22 cellular contexts compared by ENCODE assay signal in the genomic region with DNA sequence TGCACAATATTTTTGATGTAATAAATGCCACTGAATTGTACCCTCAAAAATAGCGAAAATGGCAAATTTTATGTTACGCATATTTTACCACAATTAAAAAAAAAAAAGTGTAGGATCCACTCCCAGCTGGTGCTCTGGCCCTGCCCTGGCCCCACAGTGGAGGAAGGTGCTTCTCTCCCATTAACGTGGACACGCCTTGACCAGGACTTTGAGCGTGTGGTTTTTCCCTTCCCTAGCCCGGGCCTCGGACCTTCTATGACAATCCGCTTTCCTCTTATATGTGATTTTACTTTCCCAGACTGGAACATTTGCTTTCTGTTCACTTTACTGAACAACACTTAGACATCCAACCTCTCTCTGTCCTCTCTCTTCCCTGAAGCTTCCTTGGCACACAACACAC. TPM values are rescaled to one million over a fixed set of nuclear protein-coding genes. Genes with fewer than 3 reads are reported as not detected.
DNase-seq lines count a peak whose midpoint lies in the region; ATAC-seq and TF ChIP-seq lines count a peak whose summit lies in the region.
"Had no signal": no experiment of that assay in that cellular context is flagged by ENCODE, and none has a peak within 500 bp of the region (broad histone marks: within the 10 kb centered on the region; RNA-seq: fewer than 3 reads in every experiment).

No MANE protein-coding gene starts in this region.

- H4K8ac ChIP-seq in mesendoderm (ENCODE audit: low read depth, low read length): no peak overlapping the region

- H3K4me1 ChIP-seq in mesendoderm (ENCODE audit: control insufficient read depth, low read depth, low read length) (no peaks in the 10 kb centered on the region), adrenal gland (replicated peaks in 1 of 2) (no peaks in the 10 kb centered on the region)

- no peak overlapping the region for H3K4ac ChIP-seq in mesendoderm (ENCODE audit: low read depth, low read length)

- no peak overlapping the region for H3K18ac ChIP-seq in mesendoderm (ENCODE audit: low read length)

- CTCF ChIA-PET in CD4-positive, alpha-beta T cell (lab: Charles Lee): no interaction called here

- no peak overlapping the region for H3K4me3 Mint-ChIP-seq in CD4-positive, alpha-beta T cell
- H3K4me3 Mint-ChIP-seq in activated T-helper 17 cell treated with anti-CD3 and anti-CD28 coated beads, Interleukin-2, amount 50 U/mL, for 72 hours: no peak overlapping the region
- no peak overlapping the region for H3K4me3 Mint-ChIP-seq in progenitor cell of endocrine pancreas (ENCODE audit: low read depth)
- no peak overlapping the region for H3K4me3 Mint-ChIP-seq in activated CD4-positive, alpha-beta T cell treated with anti-CD3 and anti-CD28 coated beads, Interleukin-2, amount 10 ng/mL, durations not matched to agents 24 days and 14 days
- H3K4me3 Mint-ChIP-seq: B cell; CD4-positive, alpha-beta memory T cell; HFFc6 had no signal

- H3K79me2 ChIP-seq in mesendoderm (ENCODE audit: control insufficient read depth, insufficient read depth, low read length): no peaks in the 10 kb centered on the region

- H4K5ac ChIP-seq in mesendoderm (ENCODE audit: low read length): no peak overlapping the region

- no peaks in the 10 kb centered on the region for H3K9me3 Mint-ChIP-seq in CD4-positive, alpha-beta T cell
- H3K9me3 Mint-ChIP-seq in activated T-helper 17 cell treated with anti-CD3 and anti-CD28 coated beads, Interleukin-2, amount 50 U/mL, for 72 hours: no peaks in the 10 kb centered on the region
- no peaks in the 10 kb centered on the region for H3K9me3 Mint-ChIP-seq in progenitor cell of endocrine pancreas (ENCODE audit: low read depth)
- no peaks in the 10 kb centered on the region for H3K9me3 Mint-ChIP-seq in activated CD4-positive, alpha-beta T cell treated with anti-CD3 and anti-CD28 coated beads, Interleukin-2, amount 10 ng/mL, durations not matched to agents 24 days and 14 days
- H3K9me3 Mint-ChIP-seq: HFFc6 had no signal

- intact Hi-C loops in CD4-positive, alpha-beta T cell (cut with DNase I, micrococcal nuclease): loop anchor here (10.0 kb wide), 2 partner anchors 144 to 474 kb away; no protein-coding TSS in a partner anchor
- intact Hi-C loops in activated CD4-positive, alpha-beta T cell treated with anti-CD3 and anti-CD28 coated beads, Interleukin-2, amount 10 ng/mL, durations not matched to agents 24 days and 14 days (cut with micrococcal nuclease): no loop called here
- intact Hi-C loops in adrenal gland (cut with DNase I): loop anchor here in 1 of 2 donors (10.0 kb wide), 2 partner anchors 144 to 584 kb away; no protein-coding TSS in a partner anchor

- no peak overlapping the region for H3K9ac ChIP-seq in mesendoderm (ENCODE audit: low read length)
- H3K9ac ChIP-seq: BLaER1 had no signal

- H2BK15ac ChIP-seq in mesendoderm (replicated peaks; ENCODE audit: low read depth): no peak overlapping the region

- H2AK5ac ChIP-seq in mesendoderm (ENCODE audit: low read length): no peak overlapping the region

- H3K36me3 ChIP-seq in mesendoderm (ENCODE audit: control insufficient read depth, insufficient read depth, low read length) (no peaks in the 10 kb centered on the region), adrenal gland (replicated peaks in 1 of 2) (no peaks in the 10 kb centered on the region)
- H3K36me3 ChIP-seq: BLaER1, HAP-1 had no signal

- H3K36me3 Mint-ChIP-seq in CD4-positive, alpha-beta T cell (ENCODE audit: low read depth): peaks cover 65% of the 10 kb centered on the region
- H3K36me3 Mint-ChIP-seq in activated T-helper 17 cell treated with anti-CD3 and anti-CD28 coated beads, Interleukin-2, amount 50 U/mL, for 72 hours (ENCODE audit: low read depth): peaks cover 26% of the 10 kb centered on the region
- peaks cover 1% of the 10 kb centered on the region for H3K36me3 Mint-ChIP-seq in progenitor cell of endocrine pancreas (ENCODE audit: insufficient read depth)
- no peaks in the 10 kb centered on the region for H3K36me3 Mint-ChIP-seq in activated CD4-positive, alpha-beta T cell treated with anti-CD3 and anti-CD28 coated beads, Interleukin-2, amount 10 ng/mL, durations not matched to agents 24 days and 14 days (ENCODE audit: low read depth)

- no peak overlapping the region for H2BK120ac ChIP-seq in mesendoderm (ENCODE audit: low read depth, low read length)

- H3K4me3 ChIP-seq in mesendoderm (ENCODE audit: low read length) (no peak overlapping the region), adrenal gland (no peak overlapping the region)
- H3K4me3 ChIP-seq: BLaER1, HAP-1 had no signal

- no peaks in the 10 kb centered on the region for H3K9me3 ChIP-seq in CD4-positive, alpha-beta T cell (ENCODE audit: control insufficient read depth, low read length)
- no peaks in the 10 kb centered on the region for H3K9me3 ChIP-seq in adrenal gland (replicated peaks in 1 of 3)
- H3K9me3 ChIP-seq: BLaER1, HAP-1 had no signal

- no peaks in the 10 kb centered on the region for H3K27me3 ChIP-seq in CD4-positive, alpha-beta T cell (ENCODE audit: control insufficient read depth, insufficient read depth, low read length)
- no peaks in the 10 kb centered on the region for H3K27me3 ChIP-seq in mesendoderm (ENCODE audit: insufficient read depth, low read length, poor library complexity)
- no peaks in the 10 kb centered on the region for H3K27me3 ChIP-seq in adrenal gland
- H3K27me3 ChIP-seq: BLaER1 had no signal

- no peak overlapping the region for H3K4me2 ChIP-seq in mesendoderm (ENCODE audit: low read length)
- H3K4me2 ChIP-seq: BLaER1 had no signal

- no peak overlapping the region for H3K56ac ChIP-seq in mesendoderm (ENCODE audit: low read length)

- POLR2A ChIA-PET in CD4-positive, alpha-beta T cell (lab: Charles Lee): interaction anchor here (1.5 kb wide), 1 partner anchor 28 kb away, joined by 7 read pairs; no protein-coding TSS in a partner anchor

- no CpG with 5 or more reads among the region's 8 CpGs for WGBS in mesendoderm (ENCODE audit: extremely low coverage, insufficient coverage, low lambda C conversion rate)
- 85 to 96% (median 90%) methylated on average over 8 of the region's 8 CpGs for WGBS in adrenal gland, 4 donors

- no peak for DNase-seq in CD4-positive, alpha-beta T cell
- DNase-seq in mesendoderm (no peak), progenitor cell of endocrine pancreas (ENCODE audit: low spot score, unreplicated experiment) (no peak), NCI-H1105 treated with DMSO at 0.1 percent for 48 hours (lab: John Stamatoyannopoulos, UW) (no peak), adrenal gland (no peak)
- DNase-seq in activated CD4-positive, alpha-beta T cell treated with anti-CD3 and anti-CD28 coated beads, Interleukin-2, amount 10 ng/mL, durations not matched to agents 24 days and 14 days: no peak
- DNase-seq: Calu3; CD4-positive, alpha-beta memory T cell; COR-L47; DMS53; DMS79 treated with DMSO at 0.1 percent for 48 hours; GF-D8; GOT3; HFFc6 had no signal

- H3K27me3 Mint-ChIP-seq in CD4-positive, alpha-beta T cell: no peaks in the 10 kb centered on the region
- no peaks in the 10 kb centered on the region for H3K27me3 Mint-ChIP-seq in activated T-helper 17 cell treated with anti-CD3 and anti-CD28 coated beads, Interleukin-2, amount 50 U/mL, for 72 hours
- no peaks in the 10 kb centered on the region for H3K27me3 Mint-ChIP-seq in progenitor cell of endocrine pancreas
- H3K27me3 Mint-ChIP-seq in activated CD4-positive, alpha-beta T cell treated with anti-CD3 and anti-CD28 coated beads, Interleukin-2, amount 10 ng/mL, durations not matched to agents 24 days and 14 days: no peaks in the 10 kb centered on the region
- H3K27me3 Mint-ChIP-seq: B cell; CD4-positive, alpha-beta memory T cell had no signal

- H3K23ac ChIP-seq in mesendoderm (ENCODE audit: low read length): peak overlapping the region; percentile 24

- H3K4me1 Mint-ChIP-seq in CD4-positive, alpha-beta T cell (ENCODE audit: low read depth): peaks cover 6% of the 10 kb centered on the region
- no peaks in the 10 kb centered on the region for H3K4me1 Mint-ChIP-seq in activated T-helper 17 cell treated with anti-CD3 and anti-CD28 coated beads, Interleukin-2, amount 50 U/mL, for 72 hours
- no peaks in the 10 kb centered on the region for H3K4me1 Mint-ChIP-seq in progenitor cell of endocrine pancreas (ENCODE audit: low read depth)
- no peaks in the 10 kb centered on the region for H3K4me1 Mint-ChIP-seq in activated CD4-positive, alpha-beta T cell treated with anti-CD3 and anti-CD28 coated beads, Interleukin-2, amount 10 ng/mL, durations not matched to agents 24 days and 14 days
- H3K4me1 Mint-ChIP-seq: B cell had no signal

- H3K27ac Mint-ChIP-seq in CD4-positive, alpha-beta T cell: peak overlapping the region; percentile 54
- peak overlapping the region; percentile 56 for H3K27ac Mint-ChIP-seq in activated T-helper 17 cell treated with anti-CD3 and anti-CD28 coated beads, Interleukin-2, amount 50 U/mL, for 72 hours
- H3K27ac Mint-ChIP-seq in progenitor cell of endocrine pancreas: peak overlapping the region; percentile 18
- no peak overlapping the region for H3K27ac Mint-ChIP-seq in activated CD4-positive, alpha-beta T cell treated with anti-CD3 and anti-CD28 coated beads, Interleukin-2, amount 10 ng/mL, durations not matched to agents 24 days and 14 days
- H3K27ac Mint-ChIP-seq: B cell, HFFc6 had no signal

- no peak for ATAC-seq in CD4-positive, alpha-beta T cell (ENCODE audit: poor library complexity)
- no peak for ATAC-seq in activated T-helper 17 cell treated with anti-CD3 and anti-CD28 coated beads, Interleukin-2, amount 50 U/mL, for 72 hours (replicated peaks)

- no peak for TF ChIP-seq CTCF in CD4-positive, alpha-beta T cell (IDR thresholded peaks at IDR 0.05)
- TF ChIP-seq CTCF in progenitor cell of endocrine pancreas (IDR thresholded peaks at IDR 0.05; ENCODE audit: unreplicated experiment): no peak
- no peak for TF ChIP-seq CTCF in adrenal gland (IDR thresholded peaks at IDR 0.05)

- no peak for TF ChIP-seq POLR2A in adrenal gland (IDR thresholded peaks at IDR 0.05)

- no peak overlapping the region for H2BK5ac ChIP-seq in mesendoderm (ENCODE audit: low read length)

- no peak overlapping the region for H3K27ac ChIP-seq in CD4-positive, alpha-beta T cell (ENCODE audit: low read depth, low read length)
- H3K27ac ChIP-seq in mesendoderm (ENCODE audit: low read depth, low read length): no peak overlapping the region
- no peak overlapping the region for H3K27ac ChIP-seq in adrenal gland
- H3K27ac ChIP-seq: BLaER1, C4-2B had no signal

- H3K79me1 ChIP-seq in mesendoderm (ENCODE audit: low read length): no peaks in the 10 kb centered on the region

RNA-seq across cellular contexts. Expression of a gene that starts 29.7 kb away (rescaled TPM):
- 1 to 10 TPM; 3.4 to 5.5 TPM for total RNA-seq in CD4-positive, alpha-beta T cell
- not detected for total RNA-seq in activated T-helper 17 cell treated with anti-CD3 and anti-CD28 coated beads, Interleukin-2, amount 50 U/mL, for 72 hours
- polyA plus RNA-seq in mesendoderm (2013, experiment 1 of 2): 0.08 TPM
- polyA plus RNA-seq in mesendoderm (2013, experiment 2 of 2): not detected
- total RNA-seq in progenitor cell of endocrine pancreas (not detected in 2 replicates), adrenal gland (not detected)
- not detected in 2 replicates for total RNA-seq in activated CD4-positive, alpha-beta T cell treated with anti-CD3 and anti-CD28 coated beads, Interleukin-2, amount 10 ng/mL, durations not matched to agents 24 days and 14 days
- under 1 TPM; 0.26 to 0.80 (median 0.64) TPM for polyA plus RNA-seq in adrenal gland
- total RNA-seq: Calu3, Daoy, G401, HFFc6 had no signal
- polyA plus RNA-seq: AG04450 had no signal

RNA-seq across cellular contexts. Expression of a gene that starts 47.6 kb away (rescaled TPM):
- total RNA-seq in CD4-positive, alpha-beta T cell: 10 to 100 TPM; 76.2 to 80.4 TPM
- total RNA-seq in activated T-helper 17 cell treated with anti-CD3 and anti-CD28 coated beads, Interleukin-2, amount 50 U/mL, for 72 hours: 100 to 1,000 TPM in 1 of 2 donors, 10 to 100 TPM in 1; 58.5 to 133 TPM
- 130 TPM for polyA plus RNA-seq in mesendoderm (2013, experiment 1 of 2)
- polyA plus RNA-seq in mesendoderm (2013, experiment 2 of 2): 129 TPM
- 103 and 110 TPM in 2 replicates for total RNA-seq in progenitor cell of endocrine pancreas
- 108 and 124 TPM in 2 replicates for total RNA-seq in activated CD4-positive, alpha-beta T cell treated with anti-CD3 and anti-CD28 coated beads, Interleukin-2, amount 10 ng/mL, durations not matched to agents 24 days and 14 days
- 100 to 1,000 TPM in 4 of 8 donors, 10 to 100 TPM in 4; 76.5 to 140 (median 99.2) TPM for total RNA-seq in adrenal gland
- polyA plus RNA-seq in adrenal gland: 100 to 1,000 TPM in 1 of 3 donors, 10 to 100 TPM in 2; 49.2 to 132 (median 76.0) TPM
